In the genomic region with DNA sequence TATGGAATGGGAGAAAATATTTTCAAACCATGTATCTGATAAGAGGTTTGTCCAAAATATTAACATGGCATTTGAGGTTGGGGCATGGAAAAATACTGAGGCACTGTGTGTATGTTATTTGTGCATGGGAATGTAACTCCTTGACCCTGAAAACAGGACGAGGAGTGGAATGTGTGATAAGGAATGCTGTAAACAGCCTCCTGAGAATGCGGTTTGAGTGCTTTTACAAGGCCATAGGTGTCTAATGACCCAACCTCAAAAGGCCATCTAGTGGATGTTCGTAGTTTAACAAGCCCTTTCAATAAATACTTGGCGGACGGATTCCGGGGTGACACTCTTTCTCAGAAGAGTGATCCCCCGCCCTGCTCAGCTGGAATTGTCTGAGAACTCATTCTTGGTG, we compare ENCODE assay signal across 8 cellular contexts.
DNase-seq lines count a peak whose midpoint lies in the region; ATAC-seq and TF ChIP-seq lines count a peak whose summit lies in the region.

No MANE protein-coding gene starts in this region.

- H3K4me1 ChIP-seq in mucosa of descending colon (ENCODE audit: low read depth) = no peaks in the 10 kb centered on the region

- intact Hi-C loops in mucosa of descending colon (cut with DNase I, micrococcal nuclease) = no loop called here

- in situ Hi-C loops in astrocyte of the spinal cord (cut with HindIII; ENCODE audit: low sequenced_read_pairs) = no loop called here

- TF ChIP-seq CTCF in LNCaP clone FGC (IDR thresholded peaks at IDR 0.05; ENCODE audit: control insufficient read depth, extremely low read depth, insufficient read depth) (peak; percentile 50), astrocyte of the spinal cord (IDR thresholded peaks at IDR 0.05; ENCODE audit: low read depth, low read length) (peak; percentile 39), mucosa of descending colon (IDR thresholded peaks at IDR 0.05) (no peak)

- H3K36me3 ChIP-seq in mucosa of descending colon (ENCODE audit: low read depth) = no peaks in the 10 kb centered on the region

- peak; percentile 78 for DNase-seq in ELR (ENCODE audit: low read depth)
- DNase-seq in LNCaP clone FGC (ENCODE audit: low read depth) = no peak
- DNase-seq in astrocyte of the spinal cord (ENCODE audit: low read depth, low spot score) = peak; percentile 60
- DNase-seq in mucosa of descending colon = peak in 1 of 3 donors; percentile 22
- DNase-seq in activated CD4-positive, alpha-beta T cell treated with anti-CD3 and anti-CD28 coated beads, Interleukin-2, amount 50 U/mL, for 48 hours = no peak
- no peak for DNase-seq in activated CD4-positive, CD25-positive, alpha-beta regulatory T cell (lab: John Stamatoyannopoulos, UW)

- ATAC-seq in mucosa of descending colon = peak; percentile 47
- no peak for ATAC-seq in HG03135 (IDR thresholded peaks at IDR 0.05; ENCODE audit: unreplicated experiment)
- ATAC-seq in HG03095 (IDR thresholded peaks at IDR 0.05; ENCODE audit: unreplicated experiment) = no peak

- H3K9me3 ChIP-seq in mucosa of descending colon = no peaks in the 10 kb centered on the region

- H3K4me3 ChIP-seq in LNCaP clone FGC (ENCODE audit: low read depth, low read length) (no peak overlapping the region), astrocyte of the spinal cord (ENCODE audit: low read depth, low read length) (no peak overlapping the region), mucosa of descending colon (no peak overlapping the region)

Comparison
In these comparisons a context has a peak if more than half of its experiments do, and no peak if none do; other contexts are left out.
1. DNase-seq: peak in ELR (single experiment) and astrocyte of the spinal cord (single experiment); none in LNCaP clone FGC (single experiment), activated CD4-positive, alpha-beta T cell treated with anti-CD3 and anti-CD28 coated beads, Interleukin-2, amount 50 U/mL, for 48 hours (0 of 2) and activated CD4-positive, CD25-positive, alpha-beta regulatory T cell (0 of 4).